ENCODE assay signal across 13 cellular contexts in the genomic region with DNA sequence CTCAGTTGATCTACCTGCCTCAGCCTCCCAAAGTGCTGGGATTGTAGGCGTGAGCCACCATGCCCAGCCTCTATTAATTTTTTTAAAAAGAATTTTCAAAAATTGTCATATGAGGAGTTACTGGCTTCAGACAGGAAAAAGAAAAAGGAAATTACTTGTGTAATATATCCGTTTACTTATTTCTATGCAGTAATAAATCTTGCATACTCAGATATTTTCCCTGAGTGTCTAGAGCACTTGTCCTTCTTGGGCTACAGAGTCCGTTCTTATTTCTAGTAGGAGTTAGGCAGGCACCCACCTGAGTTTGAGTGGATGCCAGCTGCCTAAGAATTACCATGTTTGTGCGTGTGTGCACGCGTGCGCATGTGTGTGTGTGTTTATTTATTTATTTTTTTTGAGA.
"Had no signal": no experiment of that assay in that cellular context is flagged by ENCODE, and none has a peak within 500 bp of the region (broad histone marks: within the 10 kb centered on the region; RNA-seq: fewer than 3 reads in every experiment).

No MANE protein-coding gene starts in this region.

- H3K36me3 ChIP-seq: uterus had no signal

- H3K4me1 ChIP-seq: foreskin keratinocyte, psoas muscle, uterus had no signal

- H3K9me3 ChIP-seq: psoas muscle, uterus had no signal

- H3K4me1 Mint-ChIP-seq: nephron progenitor cell had no signal

- ATAC-seq: foreskin keratinocyte; left colon; naive thymus-derived CD4-positive, alpha-beta T cell; psoas muscle had no signal

- H3K9me3 Mint-ChIP-seq: naive thymus-derived CD4-positive, alpha-beta T cell; nephron progenitor cell had no signal

- H3K27ac ChIP-seq: foreskin keratinocyte, psoas muscle, uterus had no signal

- H3K4me3 Mint-ChIP-seq: dendritic cell treated with granulocyte-macrophage colony-stimulating factor and Interleukin-4, amounts not matched to agents 40 ng/mL and 50 ng/mL, for 4 days; naive thymus-derived CD4-positive, alpha-beta T cell; nephron progenitor cell had no signal

- DNase-seq: foreskin keratinocyte; left colon; mammary epithelial cell; naive thymus-derived CD4-positive, alpha-beta T cell; nephron progenitor cell; psoas muscle; retina; small intestine; stimulated activated CD4-positive, alpha-beta T cell treated with anti-CD3 and anti-CD28 coated beads, Interleukin-12 subunit alpha, Interleukin-12 subunit beta, amount 100 ng/mL, for 4 hours; stimulated activated naive CD4-positive, alpha-beta T cell treated with Interleukin-2 at 50 U/mL for 16 hours; trophoblast cell; uterus had no signal

- H3K27ac Mint-ChIP-seq: naive thymus-derived CD4-positive, alpha-beta T cell; nephron progenitor cell had no signal

- H3K4me3 ChIP-seq: psoas muscle, uterus had no signal

- H3K27me3 ChIP-seq: foreskin keratinocyte, uterus had no signal

- H3K27me3 Mint-ChIP-seq: dendritic cell treated with granulocyte-macrophage colony-stimulating factor and Interleukin-4, amounts not matched to agents 40 ng/mL and 50 ng/mL, for 4 days; naive thymus-derived CD4-positive, alpha-beta T cell had no signal
